Comparison of ENCODE assay signal across 10 cellular contexts in the genomic region with DNA sequence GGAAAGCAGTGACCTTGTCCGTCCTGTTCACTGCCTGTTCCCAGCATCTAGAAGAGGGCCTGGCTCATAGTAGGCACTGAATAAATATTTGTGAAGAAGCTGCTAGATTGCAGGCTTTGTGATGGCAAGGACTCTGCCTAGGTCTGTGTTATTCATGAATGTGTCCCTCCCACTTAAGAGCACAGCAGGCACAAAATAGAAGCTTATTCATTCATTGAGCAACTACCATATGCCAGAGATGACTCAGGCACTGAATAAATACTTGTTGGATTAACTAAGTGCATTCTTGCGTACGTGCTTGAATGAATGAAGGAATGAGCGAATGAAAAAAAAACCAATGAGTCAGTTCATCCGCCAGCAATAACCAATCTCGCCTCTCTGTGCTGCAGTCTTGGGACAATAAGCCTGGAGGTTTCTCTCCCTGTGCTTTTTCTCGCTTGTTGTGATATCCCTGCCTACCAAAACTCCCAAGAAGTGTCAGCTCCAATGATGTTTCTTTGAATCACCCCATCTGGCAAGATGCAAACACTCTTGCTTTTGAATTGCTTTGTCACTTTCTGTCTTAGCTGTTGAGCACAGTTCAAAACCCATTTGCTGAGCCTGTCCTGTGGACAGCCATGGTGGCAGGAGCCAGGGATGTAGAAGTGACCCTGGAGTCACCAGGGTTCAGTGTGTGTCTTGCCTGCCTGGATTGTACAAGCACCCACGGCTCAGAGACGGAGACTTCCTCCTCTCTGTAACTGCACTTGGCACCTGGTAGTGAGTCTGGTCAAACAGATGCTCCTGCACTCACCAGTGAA.
DNase-seq lines count a peak whose midpoint lies in the region; ATAC-seq and TF ChIP-seq lines count a peak whose summit lies in the region.
"Had no signal": no experiment of that assay in that cellular context is flagged by ENCODE, and none has a peak within 500 bp of the region (broad histone marks: within the 10 kb centered on the region; RNA-seq: fewer than 3 reads in every experiment).

No MANE protein-coding gene starts in this region.

- no peaks in the 10 kb centered on the region for H3K36me3 Mint-ChIP-seq in glutamatergic neuron (ENCODE audit: unreplicated experiment)

- no peak overlapping the region for H3K4me3 Mint-ChIP-seq in glutamatergic neuron (ENCODE audit: unreplicated experiment)

- WGBS in lung, 2 donors, result 42 to 62% methylated on average over 9 of the region's 9 CpGs
- WGBS in aorta, 2 donors, result 44 to 63% methylated on average over 9 of the region's 9 CpGs

- in situ Hi-C loops in astrocyte of the cerebellum (cut with HindIII; ENCODE audit: low sequenced_read_pairs), result no loop called here

- ATAC-seq in lung (ENCODE audit: insufficient read depth, low FRiP score) (peak; percentile 68), HG02840 (IDR thresholded peaks at IDR 0.05; ENCODE audit: low FRiP score, unreplicated experiment) (no peak), aorta (ENCODE audit: low FRiP score) (no peak)

- H3K27ac ChIP-seq in C4-2B (peak overlapping the region; percentile 54), lung (ENCODE audit: low read depth in 1 of 2, low read length in 1 of 2) (peak overlapping the region in 1 of 2 donors; percentile 61), aorta (ENCODE audit: low read depth in 1 of 2, low read length in 2 of 2) (no peak overlapping the region)

- H3K27me3 ChIP-seq in lung (ENCODE audit: control insufficient read depth, insufficient read depth) (no peaks in the 10 kb centered on the region), aorta (ENCODE audit: control insufficient read depth in 1 of 2, insufficient read depth in 2 of 2, low read length in 1 of 2) (no peaks in the 10 kb centered on the region)

- peaks cover 25% of the 10 kb centered on the region for H3K4me1 Mint-ChIP-seq in glutamatergic neuron (ENCODE audit: low read depth, unreplicated experiment)

- intact Hi-C loops in aorta (cut with DNase I), result no loop called here

- H3K36me3 ChIP-seq in lung (ENCODE audit: control insufficient read depth in 2 of 2, insufficient read depth in 2 of 2, low read length in 2 of 2) (no peaks in the 10 kb centered on the region), aorta (ENCODE audit: control insufficient read depth in 1 of 2, insufficient read depth in 2 of 2, low read length in 1 of 2) (no peaks in the 10 kb centered on the region)

- DNase-seq in LoVo (ENCODE audit: low spot score) (peak; percentile 4), astrocyte of the cerebellum (ENCODE audit: low read depth) (peak; percentile 82), lung (ENCODE audit: low spot score) (no peak), glutamatergic neuron (no peak), AML-193 (lab: John Stamatoyannopoulos, UW) (no peak), aorta (no peak)
- DNase-seq: activated CD8-positive, alpha-beta memory T cell treated with anti-CD3 and anti-CD28 coated beads for 24 hours; stimulated activated CD4-positive, alpha-beta T cell treated with anti-CD3 and anti-CD28 coated beads, Interleukin-2, amount 100 ng/mL, for 24 hours had no signal

- H3K27me3 Mint-ChIP-seq in glutamatergic neuron (ENCODE audit: unreplicated experiment), result peaks cover 8% of the 10 kb centered on the region

- H3K27ac Mint-ChIP-seq in glutamatergic neuron (ENCODE audit: unreplicated experiment), result no peak overlapping the region

- TF ChIP-seq CTCF in C4-2B (conservative IDR thresholded peaks at IDR 0.05) (no peak), astrocyte of the cerebellum (IDR thresholded peaks at IDR 0.05; ENCODE audit: low read depth, low read length, missing control alignments) (no peak), lung (IDR thresholded peaks at IDR 0.05; ENCODE audit: control extremely low read depth, extremely low read depth) (no peak), glutamatergic neuron (IDR thresholded peaks at IDR 0.05; ENCODE audit: partially characterized antibody, unreplicated experiment) (no peak)

- H3K4me3 ChIP-seq in astrocyte of the cerebellum (ENCODE audit: low read depth, low read length), result no peak overlapping the region
- no peak overlapping the region for H3K4me3 ChIP-seq in lung
- H3K4me3 ChIP-seq in aorta (ENCODE audit: low read length in 2 of 2), result no peak overlapping the region

- no peaks in the 10 kb centered on the region for H3K9me3 ChIP-seq in lung (ENCODE audit: control insufficient read depth in 2 of 2, insufficient read depth in 1 of 2, low read length in 1 of 2)
- H3K9me3 ChIP-seq in aorta (ENCODE audit: control insufficient read depth, low read length), result no peaks in the 10 kb centered on the region

- peaks cover 2% of the 10 kb centered on the region for H3K9me3 Mint-ChIP-seq in glutamatergic neuron (ENCODE audit: unreplicated experiment)

- H3K4me1 ChIP-seq in lung (ENCODE audit: control insufficient read depth in 2 of 2, insufficient read depth in 2 of 2, low read length in 2 of 2), result peaks cover 0 to 4% of the 10 kb centered on the region in 2 donors
- H3K4me1 ChIP-seq in aorta (ENCODE audit: control insufficient read depth in 1 of 2, insufficient read depth in 2 of 2, low read length in 2 of 2), result peaks cover 0 to 3% of the 10 kb centered on the region in 2 donors

Comparison
In these comparisons a context has a peak if more than half of its experiments do, and no peak if none do; other contexts are left out.
1. DNase-seq: peak in LoVo (single experiment) and astrocyte of the cerebellum (single experiment); none in lung (single experiment), glutamatergic neuron (single experiment), AML-193 (0 of 2) and aorta (0 of 2).